In genomic region chr17:1627987-1628855, GRCh38 we compare ENCODE assay signal across 1 cellular context.
TF ChIP-seq lines count a peak whose summit lies in the region.

Gene SLC43A2, minus strand, starts transcription at chr17:1628834. Its CDS starts 960 bp downstream, at chr17:1627874.

TF ChIP-seq in HepG2, 621 proteins besides CTCF, POLR2A, EP300 and RAD21 (continued from another document and continues in another):
- TF ChIP-seq UBTF (CRISPR knock-in tag; IDR thresholded peaks at IDR 0.05) = peak; percentile 32
- TF ChIP-seq TSC22D2 (CRISPR knock-in tag; IDR thresholded peaks at IDR 0.05; ENCODE audit: borderline replicate concordance) = no peak
- no peak for TF ChIP-seq ZNF629 (CRISPR knock-in tag; conservative IDR thresholded peaks at IDR 0.05)
- TF ChIP-seq ZBTB49 (CRISPR knock-in tag; IDR thresholded peaks at IDR 0.05; ENCODE audit: borderline replicate concordance) = no peak
- TF ChIP-seq REST (IDR thresholded peaks at IDR 0.05; ENCODE audit: borderline replicate concordance in 1 of 2, low read depth in 1 of 2, low read length in 2 of 2) = no peak; a peak in 1 of 4 replicates
- no peak for TF ChIP-seq ZNF572 (CRISPR knock-in tag; IDR thresholded peaks at IDR 0.05)
- TF ChIP-seq ZBTB8A (CRISPR knock-in tag; IDR thresholded peaks at IDR 0.05; ENCODE audit: borderline replicate concordance, low read depth) = no peak
- TF ChIP-seq RBFOX2 (IDR thresholded peaks at IDR 0.05; ENCODE audit: low read depth, low read length) = peak; percentile 71
- no peak for TF ChIP-seq HNRNPH1 (optimal IDR thresholded peaks at IDR 0.05; ENCODE audit: low read depth, low read length)
- TF ChIP-seq HBP1 (CRISPR knock-in tag; IDR thresholded peaks at IDR 0.05; ENCODE audit: low read depth) = no peak
- no peak for TF ChIP-seq POLR2AphosphoS2 (IDR thresholded peaks at IDR 0.05; ENCODE audit: low read depth, low read length)
- no peak for TF ChIP-seq NCOR1 (IDR thresholded peaks at IDR 0.05; ENCODE audit: borderline replicate concordance, low read length)
- no peak for TF ChIP-seq ZNF740 (CRISPR knock-in tag; IDR thresholded peaks at IDR 0.05)
- no peak for TF ChIP-seq FOXP1 (IDR thresholded peaks at IDR 0.05)
- no peak for TF ChIP-seq FOXP1 (CRISPR knock-in tag; IDR thresholded peaks at IDR 0.05)
- no peak for TF ChIP-seq CENPBD1 (CRISPR knock-in tag; IDR thresholded peaks at IDR 0.05; ENCODE audit: borderline replicate concordance, low read depth)
- no peak for TF ChIP-seq MLXIP (CRISPR knock-in tag; IDR thresholded peaks at IDR 0.05; ENCODE audit: borderline replicate concordance)
- TF ChIP-seq ZNF800 (CRISPR knock-in tag; IDR thresholded peaks at IDR 0.05) = no peak
- no peak for TF ChIP-seq NFIC (IDR thresholded peaks at IDR 0.05; ENCODE audit: low read length)
- peak; percentile 58 for TF ChIP-seq ZNF547 (CRISPR knock-in tag; IDR thresholded peaks at IDR 0.05)
- TF ChIP-seq AGO1 (IDR thresholded peaks at IDR 0.05; ENCODE audit: low read depth, low read length, poor library complexity, severe bottlenecking) = no peak
- no peak for TF ChIP-seq MNT (IDR thresholded peaks at IDR 0.05)
- TF ChIP-seq RBM22 (optimal IDR thresholded peaks at IDR 0.05; ENCODE audit: low read length) = no peak
- peak; percentile 60; the same call in 1 of the 2 replicates for TF ChIP-seq GABPB1 (CRISPR knock-in tag; IDR thresholded peaks at IDR 0.05)
- no peak for TF ChIP-seq ZNF331 (CRISPR knock-in tag; IDR thresholded peaks at IDR 0.05)
- no peak for TF ChIP-seq IRF9 (CRISPR knock-in tag; IDR thresholded peaks at IDR 0.05; ENCODE audit: borderline replicate concordance)
- TF ChIP-seq ZNF431 (CRISPR knock-in tag; IDR thresholded peaks at IDR 0.05; ENCODE audit: borderline replicate concordance, low read depth) = peak; percentile 61; the same call in 1 of the 2 replicates
- no peak for TF ChIP-seq FIP1L1 (IDR thresholded peaks at IDR 0.05; ENCODE audit: borderline replicate concordance, insufficient read depth, low read depth, low read length)
- TF ChIP-seq ATF3 (CRISPR knock-in tag; IDR thresholded peaks at IDR 0.05) = no peak
- no peak for TF ChIP-seq PAF1 (CRISPR knock-in tag; IDR thresholded peaks at IDR 0.05)
- peak; percentile 71 for TF ChIP-seq ZMYM3 (CRISPR knock-in tag; IDR thresholded peaks at IDR 0.05)
- TF ChIP-seq ZNF33B (CRISPR knock-in tag; IDR thresholded peaks at IDR 0.05) = peak; percentile 35; the same call in 1 of the 2 replicates
- no peak for TF ChIP-seq AGO2 (optimal IDR thresholded peaks at IDR 0.05; ENCODE audit: low read depth, low read length)
- peak; percentile 84 for TF ChIP-seq SP2 (CRISPR knock-in tag; IDR thresholded peaks at IDR 0.05)
- no peak for TF ChIP-seq KDM4B (CRISPR knock-in tag; IDR thresholded peaks at IDR 0.05)
- TF ChIP-seq ETS1 (CRISPR knock-in tag; IDR thresholded peaks at IDR 0.05) = no peak
- TF ChIP-seq GPBP1L1 (CRISPR knock-in tag; IDR thresholded peaks at IDR 0.05) = no peak
